In genomic region chr1:159845751-159846531, GRCh38 we compare ENCODE assay signal across 34 cellular contexts. TPM values are rescaled to one million over a fixed set of nuclear protein-coding genes. Genes with fewer than 3 reads are reported as not detected.
DNase-seq lines count a peak whose midpoint lies in the region; ATAC-seq, FAIRE-seq and TF ChIP-seq lines count a peak whose summit lies in the region.
"Had no signal": no experiment of that assay in that cellular context is flagged by ENCODE, and none has a peak within 500 bp of the region (broad histone marks: within the 10 kb centered on the region; RNA-seq: fewer than 3 reads in every experiment).

No MANE protein-coding gene starts in this region.

- peaks cover 3% of the 10 kb centered on the region for H3K9me1 ChIP-seq in K562 (ENCODE audit: control insufficient read depth, insufficient read depth, low read length)

- peaks cover 19% of the 10 kb centered on the region for H3K4me1 Mint-ChIP-seq in Caco-2 (ENCODE audit: low read depth, unreplicated experiment)
- H3K4me1 Mint-ChIP-seq in stimulated activated naive CD8-positive, alpha-beta T cell treated with anti-CD3 and anti-CD28 coated beads, Interleukin-15, amount 100 ng/mL, for 72 hours: peaks cover 19% of the 10 kb centered on the region

- H3K9me3 Mint-ChIP-seq in Caco-2 (ENCODE audit: unreplicated experiment): no peaks in the 10 kb centered on the region
- no peaks in the 10 kb centered on the region for H3K9me3 Mint-ChIP-seq in stimulated activated naive CD8-positive, alpha-beta T cell treated with anti-CD3 and anti-CD28 coated beads, Interleukin-15, amount 100 ng/mL, for 72 hours
- H3K9me3 Mint-ChIP-seq: activated CD4-positive, alpha-beta memory T cell treated with anti-CD3 and anti-CD28 coated beads for 36 hours; activated naive CD8-positive, alpha-beta T cell treated with anti-CD3 and anti-CD28 coated beads for 36 hours; CD8-positive, alpha-beta memory T cell; GM23338 had no signal

- H3K9ac ChIP-seq in K562 (ENCODE audit: insufficient read depth in 1 of 2, low read depth in 2 of 2, low read length in 2 of 2): no peak overlapping the region

- H3K4me1 ChIP-seq in Caco-2: peaks cover 12% of the 10 kb centered on the region
- H3K4me1 ChIP-seq in K562 (replicated peaks in 1 of 2; ENCODE audit: control insufficient read depth in 2 of 2, insufficient read depth in 2 of 2, low read length in 2 of 2): no peaks in the 10 kb centered on the region
- H3K4me1 ChIP-seq in neutrophil (ENCODE audit: control insufficient read depth in 1 of 2, insufficient read depth in 1 of 2, low read depth in 1 of 2, low read length in 1 of 2): peaks cover 25 to 28% of the 10 kb centered on the region in 2 experiments
- H3K4me1 ChIP-seq: gastrocnemius medialis, thyroid gland had no signal

- H3K36me3 Mint-ChIP-seq in Caco-2 (ENCODE audit: insufficient read depth, unreplicated experiment): no peaks in the 10 kb centered on the region
- H3K36me3 Mint-ChIP-seq: activated CD4-positive, alpha-beta memory T cell treated with anti-CD3 and anti-CD28 coated beads for 36 hours; activated naive CD8-positive, alpha-beta T cell treated with anti-CD3 and anti-CD28 coated beads for 36 hours had no signal

- ATAC-seq in K562: peak; percentile 25; the same call in 2 of the 3 replicates
- no peak for ATAC-seq in stimulated activated naive CD8-positive, alpha-beta T cell treated with anti-CD3 and anti-CD28 coated beads, Interleukin-15, amount 100 ng/mL, for 72 hours
- no peak for ATAC-seq in GM19395 (IDR thresholded peaks at IDR 0.05; ENCODE audit: unreplicated experiment)
- ATAC-seq: activated CD4-positive, CD25-positive, alpha-beta regulatory T cell treated with anti-CD3 and anti-CD28 coated beads, Interleukin-2, amount 50 U/mL, for 24 hours; gastrocnemius medialis; GM23338 had no signal

- 3% methylated on average over 11 of the region's 11 CpGs for WGBS in K562 (ENCODE audit: insufficient coverage, low coverage, missing lambda C conversion rate)

- H3K79me2 ChIP-seq in K562 (ENCODE audit: control insufficient read depth, insufficient read depth, low read length): no peaks in the 10 kb centered on the region

- H3K27ac Mint-ChIP-seq in Caco-2 (ENCODE audit: unreplicated experiment): peak overlapping the region; percentile 63
- no peak overlapping the region for H3K27ac Mint-ChIP-seq in stimulated activated naive CD8-positive, alpha-beta T cell treated with anti-CD3 and anti-CD28 coated beads, Interleukin-15, amount 100 ng/mL, for 72 hours
- H3K27ac Mint-ChIP-seq: activated CD4-positive, alpha-beta memory T cell treated with anti-CD3 and anti-CD28 coated beads for 36 hours; activated naive CD8-positive, alpha-beta T cell treated with anti-CD3 and anti-CD28 coated beads for 36 hours; GM23338 had no signal

- POLR2A ChIA-PET in Caco-2 (lab: Charles Lee) (interaction anchor here (0.8 to 1.2 kb wide), 2 partner anchors 9 to 79 kb away, joined by 3 to 5 read pairs; partner anchors contain the start of gene TAGLN2), K562 (lab: Yijun Ruan, JAX) (no interaction called here)

- no peak overlapping the region for H2AFZ ChIP-seq in K562 (ENCODE audit: low read depth, low read length)
- H2AFZ ChIP-seq: GM23338 had no signal

- FAIRE-seq in K562 (lab: Jason Lieb, UNC): no peak
- FAIRE-seq in islet of Langerhans (lab: Jason Lieb, UNC): peak; percentile 24
- FAIRE-seq in H54 (lab: Jason Lieb, UNC): no peak
- FAIRE-seq: G401.6, TTC549 had no signal

- TF ChIP-seq CTCF in Caco-2 (IDR thresholded peaks at IDR 0.05; ENCODE audit: insufficient read depth in 1 of 2, low read depth in 1 of 2, low read length in 1 of 2, severe bottlenecking in 1 of 2, unreplicated experiment in 1 of 2) (no peak), K562 (IDR thresholded peaks at IDR 0.05 in 2 of 3, conservative IDR thresholded peaks at IDR 0.05 in 1 of 3; ENCODE audit: insufficient read depth in 2 of 3, low read depth in 1 of 3, low read length in 3 of 3) (no peak), neutrophil (IDR thresholded peaks at IDR 0.05) (no peak)

- no peaks in the 10 kb centered on the region for H3K27me3 Mint-ChIP-seq in Caco-2 (ENCODE audit: insufficient read depth, unreplicated experiment)
- H3K27me3 Mint-ChIP-seq in stimulated activated naive CD8-positive, alpha-beta T cell treated with anti-CD3 and anti-CD28 coated beads, Interleukin-15, amount 100 ng/mL, for 72 hours: no peaks in the 10 kb centered on the region
- H3K27me3 Mint-ChIP-seq: activated CD4-positive, alpha-beta memory T cell treated with anti-CD3 and anti-CD28 coated beads for 36 hours; activated naive CD8-positive, alpha-beta T cell treated with anti-CD3 and anti-CD28 coated beads for 36 hours; CD8-positive, alpha-beta memory T cell had no signal

- CTCF ChIA-PET in Caco-2 (lab: Charles Lee): interaction anchor here (0.6 to 1.7 kb wide), 7 partner anchors 9 to 161 kb away, joined by 3 to 9 read pairs (median 5); partner anchors contain the start of gene DUSP23
- CTCF ChIA-PET in K562 (lab: Yijun Ruan, JAX; ENCODE audit: low intra/inter-chr PET ratio): no interaction called here

- no peak for TF ChIP-seq RAD21 in K562 (CRISPR knock-in tag; conservative IDR thresholded peaks at IDR 0.05 in 1 of 2, IDR thresholded peaks at IDR 0.05 in 1 of 2)

- H3K4me3 ChIP-seq in Caco-2 (ENCODE audit: low read depth, low read length) (no peak overlapping the region), K562 (no peak overlapping the region), neutrophil (ENCODE audit: low read depth in 1 of 2, low read length in 1 of 2) (no peak overlapping the region)
- H3K4me3 ChIP-seq: gastrocnemius medialis, GM23338, SJSA1, thyroid gland had no signal

- H3K4me2 ChIP-seq in K562 (ENCODE audit: insufficient read depth, low read length): no peak overlapping the region
- H3K4me2 ChIP-seq: GM23338 had no signal

- no peaks in the 10 kb centered on the region for H3K36me3 ChIP-seq in Caco-2 (ENCODE audit: control insufficient read depth, insufficient read depth, low read length)
- no peaks in the 10 kb centered on the region for H3K36me3 ChIP-seq in K562 (ENCODE audit: control insufficient read depth, insufficient read depth, low read length)
- H3K36me3 ChIP-seq in neutrophil: no peaks in the 10 kb centered on the region
- H3K36me3 ChIP-seq: gastrocnemius medialis, SJSA1, thyroid gland had no signal

- no peaks in the 10 kb centered on the region for H4K20me1 ChIP-seq in K562 (replicated peaks; ENCODE audit: control insufficient read depth, insufficient read depth, low read length)

- H3K27me3 ChIP-seq in Caco-2 (replicated peaks; ENCODE audit: control insufficient read depth, insufficient read depth, low read length) (no peaks in the 10 kb centered on the region), K562 (ENCODE audit: control insufficient read depth in 2 of 2, insufficient read depth in 2 of 2, low read length in 2 of 2) (peaks cover 18 to 43% of the 10 kb centered on the region in 2 experiments; a peak in 4 of 5 replicates), neutrophil (no peaks in the 10 kb centered on the region)
- H3K27me3 ChIP-seq: gastrocnemius medialis, SJSA1, thyroid gland had no signal

- intact Hi-C loops in Caco-2 (cut with micrococcal nuclease; ENCODE audit: unreplicated experiment): loop anchor here (1.0 to 2.0 kb wide), 2 partner anchors 8 to 65 kb away; partner anchors contain the start of gene DUSP23
- intact Hi-C loops in K562 (cut with micrococcal nuclease): no loop called here

- H3K4me3 Mint-ChIP-seq in Caco-2 (ENCODE audit: unreplicated experiment): no peak overlapping the region
- no peak overlapping the region for H3K4me3 Mint-ChIP-seq in stimulated activated naive CD8-positive, alpha-beta T cell treated with anti-CD3 and anti-CD28 coated beads, Interleukin-15, amount 100 ng/mL, for 72 hours
- H3K4me3 Mint-ChIP-seq: activated CD4-positive, alpha-beta memory T cell treated with anti-CD3 and anti-CD28 coated beads for 36 hours; activated naive CD8-positive, alpha-beta T cell treated with anti-CD3 and anti-CD28 coated beads for 36 hours; CD8-positive, alpha-beta memory T cell; GM23338 had no signal

- TF ChIP-seq EP300 in K562 (IDR thresholded peaks at IDR 0.05; ENCODE audit: low read length): no peak

- DNase-seq in Caco-2: peak; percentile 73 to 79
- no peak for DNase-seq in K562 (ENCODE audit: extremely low read depth in 1 of 4, low spot score in 3 of 4)
- DNase-seq in stimulated activated naive CD8-positive, alpha-beta T cell treated with anti-CD3 and anti-CD28 coated beads, Interleukin-15, amount 100 ng/mL, for 72 hours: no peak
- DNase-seq in H54 (ENCODE audit: insufficient read length, low spot score): no peak
- DNase-seq in NCI-H226: no peak
- DNase-seq: activated CD4-positive, alpha-beta memory T cell treated with anti-CD3 and anti-CD28 coated beads for 36 hours; activated effector memory CD4-positive, alpha-beta T cell treated with Interleukin-2 at 50 U/mL for 16 hours; activated naive CD8-positive, alpha-beta T cell treated with anti-CD3 and anti-CD28 coated beads for 36 hours; AML-193; CD8-positive, alpha-beta memory T cell; cerebellar nuclear complex; DMS53; erythroblast; gastrocnemius medialis; Karpas-422; mesenchymal stem cell; NCI-H1092; NCI-H187 treated with DMSO at 0.1 percent for 48 hours; NCI-H748 treated with DMSO at 0.1 percent for 48 hours; stimulated activated CD4-positive, alpha-beta T cell treated with anti-CD3 and anti-CD28 coated beads, Interleukin-4, amount 100 ng/mL, for 1 hour; stimulated activated naive CD4-positive, alpha-beta T cell treated with Interleukin-2 at 50 U/mL for 16 hours; T-helper 1 cell; thyroid gland had no signal

- H3K27ac ChIP-seq in K562 (ENCODE audit: extremely low read depth, low read depth, low read length): no peak overlapping the region
- peak overlapping the region; percentile 55 for H3K27ac ChIP-seq in neutrophil
- H3K27ac ChIP-seq: gastrocnemius medialis, SJSA1, thyroid gland had no signal

- TF ChIP-seq POLR2A in K562 (conservative IDR thresholded peaks at IDR 0.05) (no peak), H54 (IDR thresholded peaks at IDR 0.05; ENCODE audit: low read depth, low read length) (no peak)

- no peaks in the 10 kb centered on the region for H3K9me3 ChIP-seq in Caco-2
- no peaks in the 10 kb centered on the region for H3K9me3 ChIP-seq in K562 (replicated peaks; ENCODE audit: control insufficient read depth, insufficient read depth, low read depth, low read length)
- no peaks in the 10 kb centered on the region for H3K9me3 ChIP-seq in neutrophil
- H3K9me3 ChIP-seq: gastrocnemius medialis, thyroid gland had no signal

- in situ Hi-C loops in K562 (cut with MboI): no loop called here

- BruUV-seq in Caco-2 (replicated peaks; lab: Mats Ljungman, UMichigan): no TSS peak
- no TSS peak for BruUV-seq in K562 (replicated peaks; lab: Mats Ljungman, UMichigan)

RNA-seq across cellular contexts. Expression of gene VSIG8, which starts 16.5 kb away (rescaled TPM):
- total RNA-seq in Caco-2 (2022) (not detected in 2 replicates), K562 (2014; rRNA removed) (not detected in 2 replicates), K562 (2014; rRNA removed; fragmentation: Illumina TruSeq; extraction: Trizol) (not detected in 2 replicates), K562 (2015; rRNA removed; fragmentation: Illumina TruSeq; extraction: Trizol) (not detected in 2 replicates), K562 (2021) (not detected in 2 replicates)
- not detected in 2 replicates for total RNA-seq in K562 (2011; cell fraction: chromatin; rRNA removed; ENCODE audit: low replicate concordance)
- total RNA-seq in K562 (2011; cell fraction: nucleolus; rRNA removed): not detected in 2 replicates
- total RNA-seq in K562 (2011; cell fraction: nucleoplasm; rRNA removed): not detected in 2 replicates
- polyA plus RNA-seq in K562 (2011; rRNA removed) (0.05 TPM in 1 of 2 replicates, not detected in the other), K562 (2014; fragmentation: Illumina TruSeq; extraction: Trizol) (not detected in 2 replicates), K562 (2014; fragmentation: Nextera tagmentation; extraction: Ambion mirVana) (not detected), K562 (2014; rRNA removed) (not detected in 2 replicates)
- 0.07 TPM in 1 of 2 replicates, not detected in the other for polyA plus RNA-seq in K562 (2011; cell fraction: cytosol; rRNA removed)
- 0.10 TPM in 1 of 2 replicates, not detected in the other for polyA plus RNA-seq in K562 (2011; cell fraction: nucleus; rRNA removed)
- polyA plus RNA-seq in K562 (2012): not detected in 2 replicates
- not detected in 2 replicates for polyA minus RNA-seq in K562 (2011; rRNA and poly(A)+ RNA removed)
- not detected in 2 replicates for polyA minus RNA-seq in K562 (2011; cell fraction: cytosol; rRNA and poly(A)+ RNA removed)
- not detected in 2 replicates for polyA minus RNA-seq in K562 (2011; cell fraction: nucleus; rRNA and poly(A)+ RNA removed)
- total RNA-seq: A172; activated CD4-positive, alpha-beta memory T cell treated with anti-CD3 and anti-CD28 coated beads for 36 hours; activated naive CD8-positive, alpha-beta T cell treated with anti-CD3 and anti-CD28 coated beads for 36 hours; CD8-positive, alpha-beta memory T cell; gastrocnemius medialis; GM23338; omental fat pad; RPMI7951; SJSA1 had no signal
- polyA plus RNA-seq: CD8-positive, alpha-beta memory T cell; GM23338 had no signal

RNA-seq across cellular contexts. Expression of gene SLAMF8, which starts 19.3 kb away (rescaled TPM):
- total RNA-seq in Caco-2 (2022): not detected in 2 replicates
- not detected in 2 replicates for total RNA-seq in K562 (2011; cell fraction: chromatin; rRNA removed; ENCODE audit: low replicate concordance)
- total RNA-seq in K562 (2011; cell fraction: nucleolus; rRNA removed): not detected in 2 replicates
- total RNA-seq in K562 (2011; cell fraction: nucleoplasm; rRNA removed): not detected in 2 replicates
- not detected in 2 replicates for total RNA-seq in K562 (2014; rRNA removed)
- not detected in 2 replicates for total RNA-seq in K562 (2014; rRNA removed; fragmentation: Illumina TruSeq; extraction: Trizol)
- not detected in 2 replicates for total RNA-seq in K562 (2015; rRNA removed; fragmentation: Illumina TruSeq; extraction: Trizol)
- not detected in 2 replicates for total RNA-seq in K562 (2021)
- 0.07 TPM in 1 of 2 replicates, not detected in the other for polyA plus RNA-seq in K562 (2011; rRNA removed)
- 0.01 TPM in 1 of 2 replicates, not detected in the other for polyA plus RNA-seq in K562 (2011; cell fraction: cytosol; rRNA removed)
- not detected in 2 replicates for polyA plus RNA-seq in K562 (2011; cell fraction: nucleus; rRNA removed)
- not detected in 2 replicates for polyA plus RNA-seq in K562 (2012)
- polyA plus RNA-seq in K562 (2014; fragmentation: Illumina TruSeq; extraction: Trizol): not detected in 2 replicates
- not detected for polyA plus RNA-seq in K562 (2014; fragmentation: Nextera tagmentation; extraction: Ambion mirVana)
- polyA plus RNA-seq in K562 (2014; rRNA removed): not detected in 2 replicates
- not detected in 2 replicates for polyA minus RNA-seq in K562 (2011; rRNA and poly(A)+ RNA removed)
- not detected in 2 replicates for polyA minus RNA-seq in K562 (2011; cell fraction: cytosol; rRNA and poly(A)+ RNA removed)
- not detected in 2 replicates for polyA minus RNA-seq in K562 (2011; cell fraction: nucleus; rRNA and poly(A)+ RNA removed)
- total RNA-seq: A172, GM23338, SJSA1 had no signal
- polyA plus RNA-seq: GM23338 had no signal

RNA-seq across cellular contexts. Expression of gene FCRL6, which starts 43.8 kb away (rescaled TPM):
- total RNA-seq in Caco-2 (2022): not detected in 2 replicates
- total RNA-seq in K562 (2011; cell fraction: chromatin; rRNA removed; ENCODE audit: low replicate concordance): not detected in 2 replicates
- total RNA-seq in K562 (2011; cell fraction: nucleolus; rRNA removed): not detected in 2 replicates
- total RNA-seq in K562 (2011; cell fraction: nucleoplasm; rRNA removed): not detected in 2 replicates
- total RNA-seq in K562 (2014; rRNA removed): not detected in 2 replicates
- not detected in 2 replicates for total RNA-seq in K562 (2014; rRNA removed; fragmentation: Illumina TruSeq; extraction: Trizol)
- total RNA-seq in K562 (2015; rRNA removed; fragmentation: Illumina TruSeq; extraction: Trizol): not detected in 2 replicates
- not detected in 2 replicates for total RNA-seq in K562 (2021)
- polyA plus RNA-seq in K562 (2011; rRNA removed): not detected in 2 replicates
- polyA plus RNA-seq in K562 (2011; cell fraction: cytosol; rRNA removed): not detected in 2 replicates
- not detected in 2 replicates for polyA plus RNA-seq in K562 (2011; cell fraction: nucleus; rRNA removed)
- not detected in 2 replicates for polyA plus RNA-seq in K562 (2012)
- polyA plus RNA-seq in K562 (2014; fragmentation: Illumina TruSeq; extraction: Trizol): not detected in 2 replicates
- not detected for polyA plus RNA-seq in K562 (2014; fragmentation: Nextera tagmentation; extraction: Ambion mirVana)
- polyA plus RNA-seq in K562 (2014; rRNA removed): not detected in 2 replicates
- polyA minus RNA-seq in K562 (2011; rRNA and poly(A)+ RNA removed): not detected in 2 replicates
- polyA minus RNA-seq in K562 (2011; cell fraction: cytosol; rRNA and poly(A)+ RNA removed): not detected in 2 replicates
- polyA minus RNA-seq in K562 (2011; cell fraction: nucleus; rRNA and poly(A)+ RNA removed): not detected in 2 replicates
- total RNA-seq: A172; activated CD4-positive, alpha-beta memory T cell treated with anti-CD3 and anti-CD28 coated beads for 36 hours; activated naive CD8-positive, alpha-beta T cell treated with anti-CD3 and anti-CD28 coated beads for 36 hours; gastrocnemius medialis; GM23338; RPMI7951; SJSA1 had no signal
- polyA plus RNA-seq: GM23338 had no signal

RNA-seq across cellular contexts. Expression of gene CFAP45, which starts 54.0 kb away (rescaled TPM):
- total RNA-seq in Caco-2 (2022) (1.1 and 1.5 TPM in 2 replicates), K562 (2014; rRNA removed) (1.2 and 1.5 TPM in 2 replicates), K562 (2014; rRNA removed; fragmentation: Illumina TruSeq; extraction: Trizol) (1.2 and 1.7 TPM in 2 replicates), K562 (2015; rRNA removed; fragmentation: Illumina TruSeq; extraction: Trizol) (0.94 and 1.4 TPM in 2 replicates), K562 (2021) (0.72 and 1.6 TPM in 2 replicates)
- total RNA-seq in K562 (2011; cell fraction: chromatin; rRNA removed; ENCODE audit: low replicate concordance): 1.8 and 2.4 TPM in 2 replicates
- 0.33 and 1.1 TPM in 2 replicates for total RNA-seq in K562 (2011; cell fraction: nucleolus; rRNA removed)
- total RNA-seq in K562 (2011; cell fraction: nucleoplasm; rRNA removed): 1.2 and 2.4 TPM in 2 replicates
- polyA plus RNA-seq in K562 (2011; rRNA removed) (0.85 and 1.5 TPM in 2 replicates), K562 (2014; fragmentation: Illumina TruSeq; extraction: Trizol) (1.6 and 2.0 TPM in 2 replicates), K562 (2014; fragmentation: Nextera tagmentation; extraction: Ambion mirVana) (1 to 10 TPM in 1 of 2 experiments, under 1 TPM in 1; 0.65 to 1.3 TPM), K562 (2014; rRNA removed) (1.0 and 2.4 TPM in 2 replicates)
- polyA plus RNA-seq in K562 (2011; cell fraction: cytosol; rRNA removed): 0.43 and 0.59 TPM in 2 replicates
- 0.97 and 1.1 TPM in 2 replicates for polyA plus RNA-seq in K562 (2011; cell fraction: nucleus; rRNA removed)
- 0.91 and 1.0 TPM in 2 replicates for polyA plus RNA-seq in K562 (2012)
- polyA minus RNA-seq in K562 (2011; rRNA and poly(A)+ RNA removed): 1.6 and 1.8 TPM in 2 replicates
- 0.48 and 0.91 TPM in 2 replicates for polyA minus RNA-seq in K562 (2011; cell fraction: cytosol; rRNA and poly(A)+ RNA removed)
- polyA minus RNA-seq in K562 (2011; cell fraction: nucleus; rRNA and poly(A)+ RNA removed): 0.40 and 0.89 TPM in 2 replicates
- total RNA-seq: gastrocnemius medialis, GM23338 had no signal

Comparison
In these comparisons a context has a peak if more than half of its experiments do, and no peak if none do; other contexts are left out.
1. DNase-seq: peak in Caco-2 (2 of 2); none in K562 (0 of 4), stimulated activated naive CD8-positive, alpha-beta T cell treated with anti-CD3 and anti-CD28 coated beads, Interleukin-15, amount 100 ng/mL, for 72 hours (0 of 2), H54 (single experiment) and NCI-H226 (single experiment).